Comparison of ENCODE assay signal across 18 cellular contexts in the genomic region with DNA sequence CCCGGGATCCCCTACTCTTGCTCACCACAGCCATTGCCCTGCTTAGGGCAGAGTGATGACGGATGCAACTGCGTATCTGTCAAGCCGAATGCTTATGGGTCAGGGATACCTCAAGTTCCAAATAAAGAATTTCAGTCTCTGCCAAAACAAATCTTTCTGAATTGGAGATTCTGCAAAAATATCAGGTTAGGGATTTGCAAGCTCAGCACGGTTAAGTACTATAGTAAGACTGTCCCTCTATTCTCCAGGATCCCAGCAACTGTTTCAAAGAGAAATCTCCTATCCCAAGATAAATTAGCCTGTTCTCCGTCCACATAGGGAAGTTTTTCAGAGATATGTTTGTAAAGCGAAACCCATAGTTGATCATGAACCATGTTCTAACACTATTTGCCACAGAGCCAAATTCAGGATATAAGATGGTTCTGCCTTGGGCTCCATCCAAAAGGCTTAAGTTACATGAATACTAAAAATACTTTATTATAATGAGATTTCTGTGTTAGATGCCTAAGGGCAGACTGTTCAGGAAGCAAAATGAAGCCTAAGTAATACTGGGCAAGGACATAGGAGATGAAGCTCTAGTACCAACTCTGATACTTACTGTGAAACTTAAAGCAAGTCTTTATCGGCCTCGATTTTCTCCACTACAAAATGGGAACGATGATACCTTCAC.
DNase-seq lines count a peak whose midpoint lies in the region; TF ChIP-seq lines count a peak whose summit lies in the region.
"Had no signal": no experiment of that assay in that cellular context is flagged by ENCODE, and none has a peak within 500 bp of the region (broad histone marks: within the 10 kb centered on the region; RNA-seq: fewer than 3 reads in every experiment).

No MANE protein-coding gene starts in this region.

- no peak overlapping the region for H2BK15ac ChIP-seq in mesendoderm (replicated peaks; ENCODE audit: low read depth)

- no peaks in the 10 kb centered on the region for H3K9me3 ChIP-seq in stomach smooth muscle (ENCODE audit: control insufficient read depth in 2 of 2, low read length in 2 of 2)
- H3K9me3 ChIP-seq: prostate gland had no signal

- H3K4me3 ChIP-seq in choroid plexus epithelial cell (ENCODE audit: low read depth, low read length) (no peak overlapping the region), mesendoderm (ENCODE audit: low read length) (no peak overlapping the region), stomach smooth muscle (ENCODE audit: low read length in 2 of 2) (no peak overlapping the region)
- H3K4me3 ChIP-seq: prostate gland had no signal

- H3K79me1 ChIP-seq in mesendoderm (ENCODE audit: low read length) = no peaks in the 10 kb centered on the region

- peaks cover 6% of the 10 kb centered on the region for H3K4me1 ChIP-seq in mesendoderm (ENCODE audit: control insufficient read depth, low read depth, low read length)
- peaks cover 37% of the 10 kb centered on the region for H3K4me1 ChIP-seq in stomach smooth muscle (ENCODE audit: control insufficient read depth, insufficient read depth, low read length)

- TF ChIP-seq CTCF in choroid plexus epithelial cell (conservative IDR thresholded peaks at IDR 0.05; ENCODE audit: low read depth, low read length) = no peak

- H3K18ac ChIP-seq in mesendoderm (ENCODE audit: low read length) = peak overlapping the region; percentile 52

- H4K8ac ChIP-seq in mesendoderm (ENCODE audit: low read depth, low read length) = no peak overlapping the region

- H3K36me3 ChIP-seq in mesendoderm (ENCODE audit: control insufficient read depth, insufficient read depth, low read length) (no peaks in the 10 kb centered on the region), stomach smooth muscle (ENCODE audit: control insufficient read depth in 2 of 2, insufficient read depth in 2 of 2, low read length in 2 of 2) (no peaks in the 10 kb centered on the region)
- H3K36me3 ChIP-seq: prostate gland had no signal

- H3K27me3 ChIP-seq in mesendoderm (ENCODE audit: insufficient read depth, low read length, poor library complexity) = no peaks in the 10 kb centered on the region
- no peaks in the 10 kb centered on the region for H3K27me3 ChIP-seq in stomach smooth muscle (ENCODE audit: control insufficient read depth in 1 of 2, insufficient read depth in 2 of 2, low read length in 2 of 2)

- no CpG with 5 or more reads among the region's 10 CpGs for WGBS in mesendoderm (ENCODE audit: extremely low coverage, insufficient coverage, low lambda C conversion rate)

- no peaks in the 10 kb centered on the region for H3K79me2 ChIP-seq in mesendoderm (ENCODE audit: control insufficient read depth, insufficient read depth, low read length)

- H3K4ac ChIP-seq in mesendoderm (ENCODE audit: low read depth, low read length) = no peak overlapping the region

- H3K9ac ChIP-seq in mesendoderm (ENCODE audit: low read length) (no peak overlapping the region), stomach smooth muscle (ENCODE audit: low read length in 2 of 2) (peak overlapping the region; percentile 48 to 70)

- no peak overlapping the region for H2BK120ac ChIP-seq in mesendoderm (ENCODE audit: low read depth, low read length)

- no peak overlapping the region for H2AK5ac ChIP-seq in mesendoderm (ENCODE audit: low read length)

- H3K27ac ChIP-seq in mesendoderm (ENCODE audit: low read depth, low read length) (no peak overlapping the region), stomach smooth muscle (ENCODE audit: low read length) (peak overlapping the region; percentile 94)

- H2BK5ac ChIP-seq in mesendoderm (ENCODE audit: low read length) = no peak overlapping the region

- peak; percentile 25 for DNase-seq in M059J (ENCODE audit: low read depth)
- peak; percentile 48 for DNase-seq in choroid plexus epithelial cell (ENCODE audit: low read depth)
- no peak for DNase-seq in mesendoderm
- DNase-seq in activated CD4-positive, alpha-beta T cell treated with anti-CD3 and anti-CD28 coated beads for 48 hours = no peak
- DNase-seq in Kasumi-1 (lab: John Stamatoyannopoulos, UW) = no peak
- DNase-seq in activated naive CD4-positive, alpha-beta T cell treated with Interleukin-2 at 50 U/mL for 16 hours = no peak
- DNase-seq in amniotic stem cell (lab: John Stamatoyannopoulos, UW) = no peak
- DNase-seq: activated CD4-positive, alpha-beta T cell treated with anti-CD3 and anti-CD28 coated beads, Interleukin-2, amount 10 ng/mL, durations not matched to agents 7 days and 5 days; CD8-positive, alpha-beta T cell; DMS79 treated with DMSO at 0.1 percent for 48 hours; GOT3; naive B cell; NCI-H187; NCI-H446 treated with DMSO at 0.1 percent for 48 hours; RPMI8226; SW 1271 had no signal

- no peak overlapping the region for H4K5ac ChIP-seq in mesendoderm (ENCODE audit: low read length)

- no peak overlapping the region for H3K23ac ChIP-seq in mesendoderm (ENCODE audit: low read length)

- no peak overlapping the region for H3K4me2 ChIP-seq in mesendoderm (ENCODE audit: low read length)

- H3K56ac ChIP-seq in mesendoderm (ENCODE audit: low read length) = no peak overlapping the region

Comparison
In these comparisons a context has a peak if more than half of its experiments do, and no peak if none do; other contexts are left out.
1. DNase-seq: peak in M059J (single experiment) and choroid plexus epithelial cell (single experiment); none in mesendoderm (single experiment), activated CD4-positive, alpha-beta T cell treated with anti-CD3 and anti-CD28 coated beads for 48 hours (single experiment), Kasumi-1 (0 of 2), activated naive CD4-positive, alpha-beta T cell treated with Interleukin-2 at 50 U/mL for 16 hours (single experiment) and amniotic stem cell (single experiment).